In the genomic region with DNA sequence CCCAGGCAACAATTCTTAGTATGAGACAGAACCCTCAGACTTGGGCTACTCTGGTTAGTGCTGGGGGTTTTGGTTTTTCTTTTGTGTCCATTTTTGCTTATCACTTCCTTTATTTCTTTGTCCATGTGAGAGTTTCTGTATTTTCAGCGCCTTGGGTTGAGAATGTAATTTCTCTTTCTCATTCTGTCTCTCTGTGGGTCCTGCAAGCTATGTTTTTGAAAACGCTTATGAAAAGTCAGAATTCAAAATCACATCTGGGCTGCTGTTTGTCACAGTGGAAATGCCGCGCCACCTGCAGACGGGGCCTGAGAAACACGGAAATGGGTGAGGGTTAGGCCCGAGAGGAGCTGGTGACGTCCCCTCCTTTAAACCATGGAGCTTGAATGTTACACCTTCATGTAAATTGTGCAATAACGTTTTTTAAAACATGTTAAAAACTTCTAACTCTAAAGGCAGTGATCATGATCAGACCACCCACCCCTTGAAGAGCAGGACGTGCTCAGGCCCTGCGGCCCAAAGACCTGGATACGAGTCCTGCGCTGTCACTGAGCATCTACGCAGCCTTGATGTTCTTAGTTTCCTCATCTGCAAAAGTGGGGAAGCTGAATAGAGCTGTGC, we compare ENCODE assay signal across 8 cellular contexts. TPM values are rescaled to one million over a fixed set of nuclear protein-coding genes. Genes with fewer than 3 reads are reported as not detected.
DNase-seq lines count a peak whose midpoint lies in the region; ATAC-seq, FAIRE-seq and TF ChIP-seq lines count a peak whose summit lies in the region.

No MANE protein-coding gene starts in this region.

- H2AFZ ChIP-seq in HepG2 (ENCODE audit: low read length) = no peak overlapping the region

- CTCF ChIA-PET in HepG2 (lab: Yijun Ruan, JAX; ENCODE audit: low intra/inter-chr PET ratio, low total read pairs) (no interaction called here), A673 (lab: Charles Lee) (interaction anchor here (0.9 kb wide), 1 partner anchor 145 kb away, joined by 5 read pairs; no protein-coding TSS in a partner anchor)

- TF ChIP-seq POLR2A in HepG2 (IDR thresholded peaks at IDR 0.05; ENCODE audit: insufficient read depth in 1 of 2, low read depth in 2 of 2, low read length in 2 of 2) = no peak
- no peak for TF ChIP-seq POLR2A in vagina (IDR thresholded peaks at IDR 0.05)

- BruUV-seq in HepG2 (replicated peaks; lab: Mats Ljungman, UMichigan) = no TSS peak
- BruUV-seq in A673 (replicated peaks; lab: Mats Ljungman, UMichigan) = no TSS peak

- H3K9me3 ChIP-seq in right atrium auricular region (no peaks in the 10 kb centered on the region), RWPE2 (ENCODE audit: severe bottlenecking) (no peaks in the 10 kb centered on the region), HepG2 (ENCODE audit: low read length) (no peaks in the 10 kb centered on the region), vagina (no peaks in the 10 kb centered on the region), A673 (ENCODE audit: low read depth, low read length, poor library complexity, severe bottlenecking) (no peaks in the 10 kb centered on the region)

- WGBS in HepG2 (ENCODE audit: low lambda C conversion rate) = 89% methylated on average over 14 of the region's 14 CpGs

- no peak for TF ChIP-seq CTCF in right atrium auricular region (IDR thresholded peaks at IDR 0.05)
- peak; percentile 5 for TF ChIP-seq CTCF in RWPE2 (IDR thresholded peaks at IDR 0.05; ENCODE audit: poor library complexity, severe bottlenecking)
- no peak for TF ChIP-seq CTCF in HepG2 (CRISPR knock-in tag; IDR thresholded peaks at IDR 0.05)
- no peak for TF ChIP-seq CTCF in vagina (IDR thresholded peaks at IDR 0.05)
- TF ChIP-seq CTCF in A673 (conservative IDR thresholded peaks at IDR 0.05; ENCODE audit: low read depth, low read length) = no peak

- no peak overlapping the region for H3K4me2 ChIP-seq in HepG2 (ENCODE audit: low read depth, low read length)

- H3K27me3 ChIP-seq in right atrium auricular region (no peaks in the 10 kb centered on the region), RWPE2 (ENCODE audit: insufficient read depth, poor library complexity, severe bottlenecking) (no peaks in the 10 kb centered on the region), HepG2 (ENCODE audit: control insufficient read depth in 1 of 2, insufficient read depth in 2 of 2, low read length in 2 of 2) (no peaks in the 10 kb centered on the region), vagina (no peaks in the 10 kb centered on the region), A673 (replicated peaks; ENCODE audit: insufficient read depth, low read depth, low read length, poor library complexity) (no peaks in the 10 kb centered on the region)

- peaks cover 9% of the 10 kb centered on the region; the same call in 1 of the 2 replicates for H4K20me1 ChIP-seq in HepG2 (ENCODE audit: insufficient read depth, low read length)

- H3K27ac ChIP-seq in right atrium auricular region = peak overlapping the region; percentile 77 to 80
- peak overlapping the region; percentile 86 for H3K27ac ChIP-seq in RWPE2 (ENCODE audit: poor library complexity, severe bottlenecking)
- H3K27ac ChIP-seq in HepG2 (ENCODE audit: extremely low read length, insufficient read depth, low read length) = peak overlapping the region; percentile 64
- H3K27ac ChIP-seq in vagina = peak overlapping the region; percentile 70
- no peak overlapping the region for H3K27ac ChIP-seq in A673 (ENCODE audit: low read depth, low read length, poor library complexity, severe bottlenecking)

- ATAC-seq in Right ventricle myocardium superior (ENCODE audit: poor library complexity) (no peak), RWPE2 (ENCODE audit: low read depth) (no peak), HepG2 (no peak)

- TF ChIP-seq RAD21 in HepG2 (CRISPR knock-in tag; IDR thresholded peaks at IDR 0.05) = no peak

- no peak overlapping the region for H3K4me3 ChIP-seq in right atrium auricular region
- H3K4me3 ChIP-seq in RWPE2 (ENCODE audit: severe bottlenecking) = no peak overlapping the region
- H3K4me3 ChIP-seq in HepG2 (replicated peaks in 1 of 3; ENCODE audit: insufficient read depth in 1 of 3, low read depth in 2 of 3, low read length in 3 of 3) = no peak overlapping the region
- no peak overlapping the region for H3K4me3 ChIP-seq in vagina
- no peak overlapping the region for H3K4me3 ChIP-seq in A673 (ENCODE audit: low read depth, low read length, poor library complexity, severe bottlenecking)

- intact Hi-C loops in Right ventricle myocardium superior (cut with DNase I) (no loop called here), HepG2 (cut with micrococcal nuclease; ENCODE audit: unreplicated experiment) (no loop called here), vagina (cut with DNase I) (no loop called here), A673 (cut with micrococcal nuclease; ENCODE audit: unreplicated experiment) (no loop called here)

- H3K36me3 ChIP-seq in right atrium auricular region (no peaks in the 10 kb centered on the region), RWPE2 (ENCODE audit: low read depth) (peaks cover 38% of the 10 kb centered on the region), HepG2 (replicated peaks in 1 of 2; ENCODE audit: control insufficient read depth in 1 of 2, insufficient read depth in 2 of 2, low read length in 2 of 2) (0 out of 5 replicates have a peak, but pooled peaks cover 1 to 2% of the 10 kb centered on the region in 2 experiments), vagina (no peaks in the 10 kb centered on the region), A673 (ENCODE audit: insufficient read depth, low read length, poor library complexity, severe bottlenecking) (no peaks in the 10 kb centered on the region)

- DNase-seq in right atrium auricular region (ENCODE audit: low spot score) = no peak
- DNase-seq in Right ventricle myocardium superior = no peak
- DNase-seq in RWPE2 (ENCODE audit: low spot score) = no peak
- no peak for DNase-seq in HepG2 (ENCODE audit: low spot score)
- no peak for DNase-seq in vagina (ENCODE audit: extremely low spot score in 2 of 2)
- DNase-seq in activated gamma-delta T cell treated with Interleukin-2 at 50 U/mL for 16 hours = no peak
- DNase-seq in A673 (ENCODE audit: low spot score) = no peak
- DNase-seq in RKO (ENCODE audit: low spot score) = no peak

- no peaks in the 10 kb centered on the region for H3K79me2 ChIP-seq in HepG2 (ENCODE audit: insufficient read depth, low read length)

- H3K9ac ChIP-seq in HepG2 (ENCODE audit: insufficient read depth, low read depth, low read length) = no peak overlapping the region

- H3K4me1 ChIP-seq in right atrium auricular region (peaks cover 0 to 99% of the 10 kb centered on the region in 2 donors), RWPE2 (ENCODE audit: insufficient read depth, poor library complexity, severe bottlenecking) (peaks cover 37% of the 10 kb centered on the region), HepG2 (ENCODE audit: insufficient read depth, low read length) (peaks cover 46% of the 10 kb centered on the region), vagina (peaks cover 93% of the 10 kb centered on the region), A673 (ENCODE audit: insufficient read depth, low read length, poor library complexity, severe bottlenecking) (peaks cover 8% of the 10 kb centered on the region)

- in situ Hi-C loops in HepG2 (cut with HindIII; ENCODE audit: extremely low pct_ligation_motif_present, low pct_unique_long_range_greater_than_20kb) = no loop called here

- TF ChIP-seq EP300 in HepG2 (IDR thresholded peaks at IDR 0.05; ENCODE audit: low read depth in 2 of 2, low read length in 2 of 2) = no peak
- no peak for TF ChIP-seq EP300 in HepG2 (CRISPR knock-in tag; IDR thresholded peaks at IDR 0.05; ENCODE audit: borderline replicate concordance)

- POLR2A ChIA-PET in HepG2 (lab: Yijun Ruan, JAX) (interaction anchor here (0.6 kb wide), 1 partner anchor 561 kb away, joined by 3 read pairs; no protein-coding TSS in a partner anchor), A673 (lab: Charles Lee; ENCODE audit: low non-redundant PET) (no interaction called here)

- no peak for FAIRE-seq in HepG2 (lab: Jason Lieb, UNC)

TF ChIP-seq in HepG2, 621 proteins besides CTCF, POLR2A, EP300 and RAD21:
- TF ChIP-seq, protein P1, sequence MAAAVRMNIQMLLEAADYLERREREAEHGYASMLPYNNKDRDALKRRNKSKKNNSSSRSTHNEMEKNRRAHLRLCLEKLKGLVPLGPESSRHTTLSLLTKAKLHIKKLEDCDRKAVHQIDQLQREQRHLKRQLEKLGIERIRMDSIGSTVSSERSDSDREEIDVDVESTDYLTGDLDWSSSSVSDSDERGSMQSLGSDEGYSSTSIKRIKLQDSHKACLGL (CRISPR knock-in tag; IDR thresholded peaks at IDR 0.05) = no peak
- TF ChIP-seq CEBPB (IDR thresholded peaks at IDR 0.05; ENCODE audit: borderline replicate concordance, low read depth, low read length) (0 out of 2 replicates have a peak, but pooled peaks have one; percentile 15), SIN3B (IDR thresholded peaks at IDR 0.05; ENCODE audit: low read length) (no peak), ARHGAP35 (CRISPR knock-in tag; IDR thresholded peaks at IDR 0.05; ENCODE audit: borderline replicate concordance) (no peak), STAG1 (CRISPR knock-in tag; IDR thresholded peaks at IDR 0.05) (peak; percentile 23; the same call in 1 of the 2 replicates)

RNA-seq across cellular contexts. Expression of a gene that starts 26.1 kb away (rescaled TPM):
- total RNA-seq in right atrium auricular region (10 to 100 TPM; 46.1 to 67.4 TPM), Right ventricle myocardium superior (22.1 TPM), HepG2 (2016; rRNA removed; fragmentation: Illumina TruSeq; extraction: Trizol) (7.7 and 8.9 TPM in 2 replicates), vagina (66.5 TPM), A673 (2021) (5.9 and 10.7 TPM in 2 replicates)
- total RNA-seq in HepG2 (2016; cell fraction: cytosol; rRNA removed; fragmentation: Illumina TruSeq; extraction: Trizol; ENCODE audit: low read depth) = 10.3 and 11.0 TPM in 2 replicates
- 6.0 and 9.8 TPM in 2 replicates for total RNA-seq in HepG2 (2016; cell fraction: insoluble cytoplasmic fraction; rRNA removed; fragmentation: Illumina TruSeq; extraction: Trizol)
- total RNA-seq in HepG2 (2016; cell fraction: membrane; rRNA removed; fragmentation: Illumina TruSeq; extraction: Trizol) = 19.5 and 19.7 TPM in 2 replicates
- 3.2 and 3.9 TPM in 2 replicates for total RNA-seq in HepG2 (2016; cell fraction: nucleus; rRNA removed; fragmentation: Illumina TruSeq; extraction: Trizol)
- 8.0 and 9.0 TPM in 2 replicates for polyA plus RNA-seq in HepG2 (2011; rRNA removed)
- polyA plus RNA-seq in HepG2 (2011; cell fraction: cytosol; rRNA removed) = 8.4 and 10.0 TPM in 2 replicates
- polyA plus RNA-seq in HepG2 (2011; cell fraction: nucleus; rRNA removed) = 10.7 and 11.2 TPM in 2 replicates
- 6.3 and 12.0 TPM in 2 replicates for polyA plus RNA-seq in HepG2 (2012)
- polyA plus RNA-seq in HepG2 (2016; cell fraction: cytosol; fragmentation: Illumina TruSeq; extraction: Trizol; ENCODE audit: low read depth) = 11.6 and 14.1 TPM in 2 replicates
- polyA plus RNA-seq in HepG2 (2016; cell fraction: insoluble cytoplasmic fraction; fragmentation: Illumina TruSeq; extraction: Trizol; ENCODE audit: low read depth) = 8.9 and 10.0 TPM in 2 replicates
- polyA plus RNA-seq in HepG2 (2016; cell fraction: membrane; fragmentation: Illumina TruSeq; extraction: Trizol; ENCODE audit: low read depth) = 19.2 and 20.7 TPM in 2 replicates
- polyA plus RNA-seq in HepG2 (2016; cell fraction: nucleus; fragmentation: Illumina TruSeq; extraction: Trizol; ENCODE audit: insufficient read depth, low read depth) = 8.8 and 10.0 TPM in 2 replicates
- 4.9 and 11.8 TPM in 2 replicates for polyA minus RNA-seq in HepG2 (2011; rRNA and poly(A)+ RNA removed; ENCODE audit: low replicate concordance)
- 5.5 and 5.9 TPM in 2 replicates for polyA minus RNA-seq in HepG2 (2011; cell fraction: cytosol; rRNA and poly(A)+ RNA removed)
- polyA minus RNA-seq in HepG2 (2011; cell fraction: nucleus; rRNA and poly(A)+ RNA removed) = 10.7 and 11.3 TPM in 2 replicates
